ENCODE assay signal across 1 cellular context in genomic region chr10:35465601-35466140, GRCh38.
TF ChIP-seq lines count a peak whose summit lies in the region.

No MANE protein-coding gene starts in this region.

TF ChIP-seq in GM23338, 12 proteins besides CTCF, POLR2A, EP300 and RAD21:
- TF ChIP-seq JUNB (IDR thresholded peaks at IDR 0.05; ENCODE audit: unreplicated experiment), result no peak
- no peak for TF ChIP-seq POLR2AphosphoS5 (IDR thresholded peaks at IDR 0.05; ENCODE audit: low read depth)
- no peak for TF ChIP-seq ZNF462 (CRISPR knock-in tag; IDR thresholded peaks at IDR 0.05)
- TF ChIP-seq STAT1 (IDR thresholded peaks at IDR 0.05; ENCODE audit: unreplicated experiment), result no peak
- no peak for TF ChIP-seq EZH2 (IDR thresholded peaks at IDR 0.05; ENCODE audit: low read depth, unreplicated experiment)
- TF ChIP-seq NANOG (IDR thresholded peaks at IDR 0.05; ENCODE audit: borderline replicate concordance), result no peak
- no peak for TF ChIP-seq ZNF331 (CRISPR knock-in tag; IDR thresholded peaks at IDR 0.05; ENCODE audit: low read depth)
- no peak for TF ChIP-seq EZH2phosphoT487 (IDR thresholded peaks at IDR 0.05; ENCODE audit: unreplicated experiment)
- no peak for TF ChIP-seq REST (IDR thresholded peaks at IDR 0.05; ENCODE audit: unreplicated experiment)
